ENCODE assay signal across 19 cellular contexts in genomic region chr2:71393216-71393615, GRCh38.
DNase-seq lines count a peak whose midpoint lies in the region; ATAC-seq and TF ChIP-seq lines count a peak whose summit lies in the region.
"Had no signal": no experiment of that assay in that cellular context is flagged by ENCODE, and none has a peak within 500 bp of the region (broad histone marks: within the 10 kb centered on the region; RNA-seq: fewer than 3 reads in every experiment).

No MANE protein-coding gene starts in this region.

- ATAC-seq in GM21367 (IDR thresholded peaks at IDR 0.05; ENCODE audit: unreplicated experiment), result no peak

- in situ Hi-C loops in GM13977 (cut with MboI; ENCODE audit: low pct_unique_long_range_greater_than_20kb, low sequenced_read_pairs, unreplicated experiment), result no loop called here

- H3K9me3 Mint-ChIP-seq in Caco-2 (ENCODE audit: unreplicated experiment), result peaks cover under 1% of the 10 kb centered on the region
- no peaks in the 10 kb centered on the region for H3K9me3 Mint-ChIP-seq in endothelial cell (ENCODE audit: unreplicated experiment)
- peaks cover 10% of the 10 kb centered on the region for H3K9me3 Mint-ChIP-seq in mesothelial cell of epicardium
- H3K9me3 Mint-ChIP-seq: CD14-positive monocyte; CD4-positive, alpha-beta memory T cell; CD8-positive, alpha-beta memory T cell had no signal

- H3K27ac Mint-ChIP-seq in Caco-2 (ENCODE audit: unreplicated experiment), result peak overlapping the region; percentile 52
- no peak overlapping the region for H3K27ac Mint-ChIP-seq in endothelial cell (ENCODE audit: unreplicated experiment)
- no peak overlapping the region for H3K27ac Mint-ChIP-seq in mesothelial cell of epicardium
- H3K27ac Mint-ChIP-seq: CD4-positive, alpha-beta memory T cell had no signal

- H4K8ac ChIP-seq in trophoblast cell (ENCODE audit: low read depth, low read length), result no peak overlapping the region

- no peak overlapping the region for H2BK12ac ChIP-seq in trophoblast cell (ENCODE audit: low read length)

- no peak overlapping the region for H2AK5ac ChIP-seq in trophoblast cell (ENCODE audit: low read length)

- H2AFZ ChIP-seq in trophoblast cell (ENCODE audit: insufficient read depth, low read length, poor library complexity), result no peak overlapping the region

- no peak overlapping the region for H4K91ac ChIP-seq in trophoblast cell (ENCODE audit: low read depth, low read length)

- no peak overlapping the region for H3K27ac ChIP-seq in trophoblast cell (ENCODE audit: low read depth, low read length)
- H3K27ac ChIP-seq: BLaER1 had no signal

- H3K4me1 ChIP-seq in Caco-2 (peaks cover 29% of the 10 kb centered on the region), trophoblast cell (ENCODE audit: control insufficient read depth in 1 of 2, insufficient read depth in 2 of 2, low read length in 2 of 2) (no peaks in the 10 kb centered on the region)
- H3K4me1 ChIP-seq: BE2C, BLaER1 had no signal

- H3K9ac ChIP-seq in trophoblast cell (ENCODE audit: low read length), result no peak overlapping the region
- H3K9ac ChIP-seq: BLaER1 had no signal

- POLR2A ChIA-PET in Caco-2 (lab: Charles Lee), result no interaction called here

- H3K4me1 Mint-ChIP-seq in Caco-2 (ENCODE audit: low read depth, unreplicated experiment) (peaks cover 27% of the 10 kb centered on the region), endothelial cell (ENCODE audit: unreplicated experiment) (no peaks in the 10 kb centered on the region), mesothelial cell of epicardium (no peaks in the 10 kb centered on the region)
- H3K4me1 Mint-ChIP-seq: CD14-positive monocyte had no signal

- H3K27me3 Mint-ChIP-seq in Caco-2 (ENCODE audit: insufficient read depth, unreplicated experiment) (no peaks in the 10 kb centered on the region), endothelial cell (ENCODE audit: unreplicated experiment) (peaks cover 3% of the 10 kb centered on the region), mesothelial cell of epicardium (ENCODE audit: low read depth) (no peaks in the 10 kb centered on the region)
- H3K27me3 Mint-ChIP-seq: CD4-positive, alpha-beta memory T cell; CD4-positive, CD25-positive, alpha-beta regulatory T cell; CD8-positive, alpha-beta memory T cell had no signal

- H3K4me2 ChIP-seq in trophoblast cell (ENCODE audit: low read length), result no peak overlapping the region
- H3K4me2 ChIP-seq: BLaER1 had no signal

- no CpG with 5 or more reads among the region's 8 CpGs for WGBS in trophoblast cell (ENCODE audit: extremely low coverage, insufficient coverage, insufficient read length)

- H3K23ac ChIP-seq in trophoblast cell (ENCODE audit: low read length), result no peak overlapping the region

- H2BK120ac ChIP-seq in trophoblast cell (ENCODE audit: insufficient read depth, low read length, poor library complexity), result no peak overlapping the region

- H3K4me3 Mint-ChIP-seq in Caco-2 (ENCODE audit: unreplicated experiment) (no peak overlapping the region), endothelial cell (ENCODE audit: unreplicated experiment) (peak overlapping the region; percentile 50), mesothelial cell of epicardium (no peak overlapping the region)
- H3K4me3 Mint-ChIP-seq: CD14-positive monocyte; CD4-positive, alpha-beta memory T cell; CD4-positive, CD25-positive, alpha-beta regulatory T cell; CD8-positive, alpha-beta memory T cell had no signal

- TF ChIP-seq CTCF in Caco-2 (IDR thresholded peaks at IDR 0.05; ENCODE audit: insufficient read depth in 1 of 2, low read depth in 1 of 2, low read length in 1 of 2, severe bottlenecking in 1 of 2, unreplicated experiment in 1 of 2), result no peak
- no peak for TF ChIP-seq CTCF in endothelial cell (IDR thresholded peaks at IDR 0.05; ENCODE audit: unreplicated experiment)
- no peak for TF ChIP-seq CTCF in GM13977 (IDR thresholded peaks at IDR 0.05; ENCODE audit: extremely low read depth, insufficient read depth, missing control alignments)
- no peak for TF ChIP-seq CTCF in mesothelial cell of epicardium (IDR thresholded peaks at IDR 0.05; ENCODE audit: unreplicated experiment)

- H3K18ac ChIP-seq in trophoblast cell (ENCODE audit: low read length), result no peak overlapping the region

- no peaks in the 10 kb centered on the region for H3K79me1 ChIP-seq in trophoblast cell (ENCODE audit: low read length)

- H3K4me3 ChIP-seq in Caco-2 (ENCODE audit: low read depth, low read length), result no peak overlapping the region
- no peak overlapping the region for H3K4me3 ChIP-seq in trophoblast cell (ENCODE audit: low read depth, low read length)
- H3K4me3 ChIP-seq: BLaER1 had no signal

- no peak overlapping the region for H4K12ac ChIP-seq in trophoblast cell (ENCODE audit: low read depth, low read length)

- intact Hi-C loops in Caco-2 (cut with micrococcal nuclease; ENCODE audit: unreplicated experiment), result no loop called here

- H3K4ac ChIP-seq in trophoblast cell (ENCODE audit: low read depth, low read length), result no peak overlapping the region

- H3K79me2 ChIP-seq in trophoblast cell (ENCODE audit: control insufficient read depth, insufficient read depth, low read length, poor library complexity), result no peaks in the 10 kb centered on the region

- DNase-seq in Caco-2 (no peak), endothelial cell (ENCODE audit: low spot score) (no peak), trophoblast cell (peak; percentile 72 to 74), GM13977 (ENCODE audit: low spot score) (no peak), mesothelial cell of epicardium (ENCODE audit: low spot score in 2 of 2, unreplicated experiment in 2 of 2) (no peak)
- DNase-seq: 8988T; ACHN; BE2C; C1 segment of cervical spinal cord; Calu3; CD4-positive, alpha-beta memory T cell; CD4-positive, CD25-positive, alpha-beta regulatory T cell; CD8-positive, alpha-beta memory T cell; COR-L47; DMS79 treated with DMSO at 0.1 percent for 48 hours; GF-D8 had no signal

- BruUV-seq in Caco-2 (replicated peaks; lab: Mats Ljungman, UMichigan), result no TSS peak

- H3K36me3 ChIP-seq in Caco-2 (ENCODE audit: control insufficient read depth, insufficient read depth, low read length) (peaks cover 13% of the 10 kb centered on the region), trophoblast cell (ENCODE audit: control insufficient read depth in 1 of 2, insufficient read depth in 2 of 2, low read length in 2 of 2) (peaks cover 27 to 56% of the 10 kb centered on the region in 2 experiments)

- H3K27me3 ChIP-seq in Caco-2 (replicated peaks; ENCODE audit: control insufficient read depth, insufficient read depth, low read length) (no peaks in the 10 kb centered on the region), trophoblast cell (ENCODE audit: insufficient read depth, low read length) (no peaks in the 10 kb centered on the region)
- H3K27me3 ChIP-seq: BE2C, BLaER1 had no signal

- CTCF ChIA-PET in Caco-2 (lab: Charles Lee), result no interaction called here

- no peaks in the 10 kb centered on the region for H3K9me3 ChIP-seq in Caco-2
- H3K9me3 ChIP-seq in trophoblast cell (ENCODE audit: insufficient read depth, low read depth, low read length), result peaks cover 3% of the 10 kb centered on the region
- H3K9me3 ChIP-seq: BE2C had no signal

- no peak overlapping the region for H3K14ac ChIP-seq in trophoblast cell (ENCODE audit: low read length)

- peaks cover 71% of the 10 kb centered on the region for H3K36me3 Mint-ChIP-seq in Caco-2 (ENCODE audit: insufficient read depth, unreplicated experiment)
- peaks cover 77% of the 10 kb centered on the region for H3K36me3 Mint-ChIP-seq in endothelial cell (ENCODE audit: low read depth, unreplicated experiment)
- H3K36me3 Mint-ChIP-seq in mesothelial cell of epicardium, result peaks cover 74% of the 10 kb centered on the region

- H2BK5ac ChIP-seq in trophoblast cell (ENCODE audit: low read depth, low read length, poor library complexity), result no peak overlapping the region

Comparison
In these comparisons a context has a peak if more than half of its experiments do, and no peak if none do; other contexts are left out.
1. DNase-seq: peak in trophoblast cell (2 of 2); none in Caco-2 (0 of 2), endothelial cell (single experiment), GM13977 (single experiment) and mesothelial cell of epicardium (0 of 2).